Comparison of ENCODE assay signal across 24 cellular contexts in genomic region chr5:113172231-113172826, GRCh38.
DNase-seq lines count a peak whose midpoint lies in the region; ATAC-seq, FAIRE-seq and TF ChIP-seq lines count a peak whose summit lies in the region.
"Had no signal": no experiment of that assay in that cellular context is flagged by ENCODE, and none has a peak within 500 bp of the region (broad histone marks: within the 10 kb centered on the region; RNA-seq: fewer than 3 reads in every experiment).

No MANE protein-coding gene starts in this region.

- H2AFZ ChIP-seq in endothelial cell of umbilical vein (ENCODE audit: low read depth, low read length) = no peak overlapping the region

- H3K36me3 ChIP-seq in endothelial cell of umbilical vein (ENCODE audit: control insufficient read depth in 2 of 2, extremely low read depth in 1 of 2, insufficient read depth in 2 of 2, low read length in 2 of 2) (no peaks in the 10 kb centered on the region), kidney (ENCODE audit: control insufficient read depth in 1 of 2, insufficient read depth in 2 of 2, low read length in 2 of 2) (no peaks in the 10 kb centered on the region)
- H3K36me3 ChIP-seq: tibial nerve had no signal

- dilution Hi-C loops in endothelial cell of umbilical vein (cut with MboI; ENCODE audit: extremely low pct_ligation_motif_present, low sequenced_read_pairs) = no loop called here

- H3K9me3 ChIP-seq in endothelial cell of umbilical vein (replicated peaks; ENCODE audit: control insufficient read depth, insufficient read depth, low read length) (no peaks in the 10 kb centered on the region), kidney (ENCODE audit: control insufficient read depth in 1 of 2, low read length in 2 of 2) (no peaks in the 10 kb centered on the region)
- H3K9me3 ChIP-seq: BE2C, tibial nerve had no signal

- TF ChIP-seq POLR2A in endothelial cell of umbilical vein (IDR thresholded peaks at IDR 0.05; ENCODE audit: low read depth, low read length) = no peak

- no peaks in the 10 kb centered on the region for H3K79me2 ChIP-seq in endothelial cell of umbilical vein (ENCODE audit: control insufficient read depth, insufficient read depth, low read length)

- POLR2A ChIA-PET in endothelial cell of umbilical vein (lab: Charles Lee) = no interaction called here

- no peak overlapping the region for H3K27ac ChIP-seq in endothelial cell of umbilical vein (ENCODE audit: insufficient read depth, low read depth, low read length)
- no peak overlapping the region for H3K27ac ChIP-seq in kidney (ENCODE audit: low read depth in 2 of 2, low read length in 2 of 2)
- H3K27ac ChIP-seq: foreskin keratinocyte, tibial nerve, VCaP had no signal

- CTCF ChIA-PET in endothelial cell of umbilical vein (lab: Charles Lee) = interaction anchor here (1.4 to 2.2 kb wide), 2 partner anchors 11 to 176 kb away, joined by 4 to 6 read pairs; no protein-coding TSS in a partner anchor

- no peak overlapping the region for H3K4me2 ChIP-seq in endothelial cell of umbilical vein (ENCODE audit: insufficient read depth, low read length)

- intact Hi-C loops in endothelial cell of umbilical vein (cut with micrococcal nuclease) = no loop called here
- intact Hi-C loops in kidney (cut with DNase I) = no loop called here

- no peaks in the 10 kb centered on the region for H3K9me1 ChIP-seq in endothelial cell of umbilical vein (replicated peaks; ENCODE audit: control insufficient read depth, extremely low read depth, insufficient read depth, low read length)

- peak; percentile 61 for FAIRE-seq in endothelial cell of umbilical vein (lab: Jason Lieb, UNC)
- FAIRE-seq in kidney (lab: Jason Lieb, UNC) = no peak
- FAIRE-seq: astrocyte, K562 had no signal

- no peak for TF ChIP-seq CTCF in endothelial cell of umbilical vein (IDR thresholded peaks at IDR 0.05; ENCODE audit: extremely low read depth in 1 of 2, insufficient read depth in 1 of 2, low read depth in 1 of 2, low read length in 2 of 2)
- no peak for TF ChIP-seq CTCF in kidney (IDR thresholded peaks at IDR 0.05; ENCODE audit: borderline replicate concordance, extremely low read depth, insufficient read depth)

- H3K9ac ChIP-seq in endothelial cell of umbilical vein (replicated peaks; ENCODE audit: extremely low read depth, insufficient read depth, low read length) (no peak overlapping the region), kidney (ENCODE audit: low read length in 2 of 2) (no peak overlapping the region)

- peak; percentile 81 for ATAC-seq in GM18907 (IDR thresholded peaks at IDR 0.05; ENCODE audit: unreplicated experiment)
- ATAC-seq in GM21367 (IDR thresholded peaks at IDR 0.05; ENCODE audit: unreplicated experiment) = peak; percentile 59
- ATAC-seq in HG03135 (IDR thresholded peaks at IDR 0.05; ENCODE audit: unreplicated experiment) = peak; percentile 82
- no peak for ATAC-seq in esophagus mucosa
- ATAC-seq: activated CD8-positive, alpha-beta T cell treated with anti-CD3 and anti-CD28 coated beads for 36 hours; activated T-cell treated with anti-CD3 and anti-CD28 coated beads, Interleukin-2, amount 50 U/mL, for 4 hours; foreskin keratinocyte; K562; left cardiac atrium; stimulated activated effector memory CD8-positive, alpha-beta T cell treated with anti-CD3 and anti-CD28 coated beads, Interleukin-12 subunit alpha, Interleukin-12 subunit beta, amount 100 ng/mL, for 72 hours had no signal

- no TSS peak for BruUV-seq in endothelial cell of umbilical vein (replicated peaks; lab: Mats Ljungman, UMichigan)

- H4K20me1 ChIP-seq in endothelial cell of umbilical vein (replicated peaks; ENCODE audit: control insufficient read depth, extremely low read depth, insufficient read depth, low read length) = peaks cover 2% of the 10 kb centered on the region

- peaks cover 5% of the 10 kb centered on the region for H3K4me1 ChIP-seq in endothelial cell of umbilical vein (ENCODE audit: control insufficient read depth, extremely low read depth, insufficient read depth, low read length)
- no peaks in the 10 kb centered on the region for H3K4me1 ChIP-seq in kidney (ENCODE audit: control insufficient read depth in 1 of 2, insufficient read depth in 1 of 2, low read depth in 1 of 2, low read length in 2 of 2)

- DNase-seq in endothelial cell of umbilical vein (ENCODE audit: low read depth, low spot score) (no peak), kidney (no peak), foreskin melanocyte (no peak)
- DNase-seq: activated CD8-positive, alpha-beta T cell treated with anti-CD3 and anti-CD28 coated beads for 36 hours; activated naive CD4-positive, alpha-beta T cell treated with anti-CD3 and anti-CD28 coated beads, Interleukin-2, amount 50 U/mL, for 16 hours; activated T-cell treated with anti-CD3 and anti-CD28 coated beads, Interleukin-2, amount 50 U/mL, for 4 hours; BE2C; Calu3; foreskin keratinocyte; GDM1; H9; left cardiac atrium; NCI-H1048; NCI-H774; nephron progenitor cell had no signal

- H3K27me3 ChIP-seq in endothelial cell of umbilical vein (ENCODE audit: control insufficient read depth in 2 of 2, insufficient read depth in 2 of 2, low read length in 2 of 2) = no peaks in the 10 kb centered on the region
- H3K27me3 ChIP-seq: BE2C, foreskin keratinocyte, tibial nerve had no signal

- no peak overlapping the region for H3K4me3 ChIP-seq in endothelial cell of umbilical vein (replicated peaks in 1 of 3; ENCODE audit: insufficient read depth in 1 of 3, low read depth in 1 of 3, low read length in 3 of 3)
- no peak overlapping the region for H3K4me3 ChIP-seq in kidney (ENCODE audit: low read length in 2 of 2)
- H3K4me3 ChIP-seq: K562, tibial nerve had no signal

TF ChIP-seq in endothelial cell of umbilical vein, 7 proteins besides CTCF, POLR2A, EP300 and RAD21:
- TF ChIP-seq POLR2AphosphoS5 (IDR thresholded peaks at IDR 0.05; ENCODE audit: insufficient read depth, low read depth, low read length) = no peak
- no peak for TF ChIP-seq FOS (IDR thresholded peaks at IDR 0.05; ENCODE audit: borderline replicate concordance, insufficient read depth, low read length)
- TF ChIP-seq MYC (IDR thresholded peaks at IDR 0.05; ENCODE audit: low read depth, low read length) = no peak
- no peak for TF ChIP-seq JUN (IDR thresholded peaks at IDR 0.05; ENCODE audit: borderline replicate concordance, insufficient read depth, insufficient read length, low read depth)
- no peak for TF ChIP-seq EZH2 (IDR thresholded peaks at IDR 0.05; ENCODE audit: borderline replicate concordance, low read depth, low read length, severe bottlenecking)
- TF ChIP-seq, protein P1, sequence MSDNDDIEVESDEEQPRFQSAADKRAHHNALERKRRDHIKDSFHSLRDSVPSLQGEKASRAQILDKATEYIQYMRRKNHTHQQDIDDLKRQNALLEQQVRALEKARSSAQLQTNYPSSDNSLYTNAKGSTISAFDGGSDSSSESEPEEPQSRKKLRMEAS (IDR thresholded peaks at IDR 0.05; ENCODE audit: insufficient read depth, insufficient read length) = no peak
- TF ChIP-seq GATA2 (IDR thresholded peaks at IDR 0.05; ENCODE audit: insufficient read depth, insufficient read length, low read depth, low read length) = no peak
TF ChIP-seq in endothelial cell of umbilical vein: peak in this region for 0.
